In genomic region chr5:172685036-172685435, GRCh38 we compare ENCODE assay signal across 1 cellular context.
TF ChIP-seq lines count a peak whose summit lies in the region.

No MANE protein-coding gene starts in this region.

TF ChIP-seq in GM23338, 12 proteins besides CTCF, POLR2A, EP300 and RAD21 (continued from another document):
- TF ChIP-seq EZH2phosphoT487 (IDR thresholded peaks at IDR 0.05; ENCODE audit: unreplicated experiment) (no peak), NANOG (IDR thresholded peaks at IDR 0.05; ENCODE audit: borderline replicate concordance) (no peak), ZNF462 (CRISPR knock-in tag; IDR thresholded peaks at IDR 0.05) (no peak), ZNF114 (CRISPR knock-in tag; IDR thresholded peaks at IDR 0.05) (no peak), STAT1 (IDR thresholded peaks at IDR 0.05; ENCODE audit: unreplicated experiment) (no peak), POLR2AphosphoS5 (IDR thresholded peaks at IDR 0.05; ENCODE audit: low read depth) (no peak), EZH2 (IDR thresholded peaks at IDR 0.05; ENCODE audit: low read depth, unreplicated experiment) (no peak), CREB1 (CRISPR knock-in tag; IDR thresholded peaks at IDR 0.05; ENCODE audit: low read depth) (no peak), ETS1 (IDR thresholded peaks at IDR 0.05) (no peak)
